23 cellular contexts compared by ENCODE assay signal in genomic region chr4:41322613-41323012, GRCh38.
"Had no signal": no experiment of that assay in that cellular context is flagged by ENCODE, and none has a peak within 500 bp of the region (broad histone marks: within the 10 kb centered on the region; RNA-seq: fewer than 3 reads in every experiment).

No MANE protein-coding gene starts in this region.

- H3K27ac Mint-ChIP-seq: progenitor cell of endocrine pancreas, type B pancreatic cell had no signal

- H3K4me1 ChIP-seq: lower lobe of right lung, pancreas, uterus had no signal

- H3K27ac ChIP-seq: dorsolateral prefrontal cortex, hepatocyte, left ventricle myocardium inferior, lower lobe of right lung, pancreas, suprapubic skin, thyroid gland, uterus had no signal

- H3K9me3 ChIP-seq: lower lobe of right lung, pancreas, suprapubic skin, thyroid gland, uterus had no signal

- H3K36me3 Mint-ChIP-seq: type B pancreatic cell had no signal

- H3K4me3 Mint-ChIP-seq: nephron, type B pancreatic cell had no signal

- H3K27me3 ChIP-seq: dorsolateral prefrontal cortex, hepatocyte, pancreas, suprapubic skin, thyroid gland, uterus had no signal

- H3K4me3 ChIP-seq: dorsolateral prefrontal cortex, hepatocyte, left ventricle myocardium inferior, lower lobe of right lung, pancreas, suprapubic skin, thyroid gland, uterus had no signal

- ATAC-seq: lower lobe of right lung; pancreas; right cardiac atrium; stimulated activated naive CD8-positive, alpha-beta T cell treated with anti-CD3 and anti-CD28 coated beads, Interleukin-15, Interleukin-2, amounts not matched to agents 100 U/mL and 50 U/mL, for 24 hours had no signal

- H3K36me3 ChIP-seq: left ventricle myocardium inferior, lower lobe of right lung, pancreas, suprapubic skin, thyroid gland, uterus had no signal

- DNase-seq: dorsolateral prefrontal cortex; effector CD8-positive, alpha-beta T cell; foreskin melanocyte; head of caudate nucleus; kidney; left cardiac atrium; left ventricle myocardium inferior; lower lobe of right lung; mesenchymal stem cell; midbrain; occipital lobe; pancreas; right cardiac atrium; small intestine; stimulated activated CD4-positive, alpha-beta T cell treated with anti-CD3 and anti-CD28 coated beads, Interleukin-12 subunit alpha, Interleukin-12 subunit beta, amount 100 ng/mL, for 4 hours; stimulated activated naive CD8-positive, alpha-beta T cell treated with anti-CD3 and anti-CD28 coated beads, Interleukin-15, Interleukin-2, amounts not matched to agents 100 U/mL and 50 U/mL, for 24 hours; thyroid gland; uterus had no signal
